8 cellular contexts compared by ENCODE assay signal in genomic region chrX:54921427-54922021, GRCh38. TPM values are rescaled to one million over a fixed set of nuclear protein-coding genes. Genes with fewer than 3 reads are reported as not detected.
DNase-seq lines count a peak whose midpoint lies in the region; ATAC-seq and TF ChIP-seq lines count a peak whose summit lies in the region.

No MANE protein-coding gene starts in this region.

- H4K20me1 ChIP-seq in Loucy (ENCODE audit: insufficient read depth, low read length, poor library complexity, severe bottlenecking): no peaks in the 10 kb centered on the region

- H3K9me3 ChIP-seq in Loucy (ENCODE audit: insufficient read depth, low read depth, low read length): no peaks in the 10 kb centered on the region

- H3K27me3 ChIP-seq in Loucy (ENCODE audit: insufficient read depth, low read length, poor library complexity, severe bottlenecking) (no peaks in the 10 kb centered on the region), kidney epithelial cell (ENCODE audit: control insufficient read depth, insufficient read depth, low read length) (no peaks in the 10 kb centered on the region)

- ATAC-seq in GM18861 (IDR thresholded peaks at IDR 0.05; ENCODE audit: unreplicated experiment): peak; percentile 49

- peak overlapping the region; percentile 83 for H2AFZ ChIP-seq in Loucy (ENCODE audit: low read length)

- H3K4me3 ChIP-seq in Loucy (ENCODE audit: low read length, poor library complexity, severe bottlenecking): peak overlapping the region; percentile 89
- H3K4me3 ChIP-seq in WI38 (ENCODE audit: low read depth, low read length): peak overlapping the region; percentile 74
- peak overlapping the region; percentile 72 for H3K4me3 ChIP-seq in kidney epithelial cell (ENCODE audit: low read depth, low read length)

- no peak for TF ChIP-seq CTCF in Loucy (conservative IDR thresholded peaks at IDR 0.05; ENCODE audit: low read length)
- no peak for TF ChIP-seq CTCF in WI38 (IDR thresholded peaks at IDR 0.05; ENCODE audit: low read depth, low read length)
- TF ChIP-seq CTCF in kidney epithelial cell (IDR thresholded peaks at IDR 0.05; ENCODE audit: insufficient read depth, low read length, poor library complexity, severe bottlenecking): no peak

- peaks cover 10% of the 10 kb centered on the region for H3K4me1 ChIP-seq in Loucy (ENCODE audit: insufficient read depth, low read length, poor library complexity, severe bottlenecking)

- peak overlapping the region; percentile 62 for H3K27ac ChIP-seq in caudate nucleus (ENCODE audit: low read depth, low read length)

- no peaks in the 10 kb centered on the region; the same call in 1 of the 2 replicates for H3K36me3 ChIP-seq in Loucy (ENCODE audit: insufficient read depth, low read length)
- no peaks in the 10 kb centered on the region for H3K36me3 ChIP-seq in kidney epithelial cell (ENCODE audit: control insufficient read depth, insufficient read depth, low read length)

- H3K79me2 ChIP-seq in Loucy (ENCODE audit: insufficient read depth, low read length): peaks cover 7% of the 10 kb centered on the region; the same call in 1 of the 2 replicates

- DNase-seq in caudate nucleus (lab: John Stamatoyannopoulos, UW) (peak in 55 of 61 donors; percentile 2 to 78 (median 47)), kidney epithelial cell (ENCODE audit: low read depth) (peak; percentile 5), NOMO-1 treated with dmso at 0.1 percent for 144 hours (lab: John Stamatoyannopoulos, UW; ENCODE audit: unreplicated experiment) (no peak), SKM-1 (lab: John Stamatoyannopoulos, UW; ENCODE audit: unreplicated experiment) (no peak)
- peak; percentile 11 to 28 (median 21) for DNase-seq in stimulated activated CD4-positive, alpha-beta T cell treated with anti-CD3 and anti-CD28 coated beads, Interleukin-12 subunit alpha, Interleukin-12 subunit beta, amount 100 ng/mL, for 48 hours (ENCODE audit: low read depth in 2 of 3, low spot score in 1 of 3)

- peak overlapping the region; percentile 91 for H3K9ac ChIP-seq in Loucy (ENCODE audit: low read depth, low read length, poor library complexity, severe bottlenecking)

- no peaks in the 10 kb centered on the region for H3K9me2 ChIP-seq in Loucy (replicated peaks; ENCODE audit: low read depth, low read length)

- peak overlapping the region; percentile 80 for H3K4me2 ChIP-seq in Loucy (ENCODE audit: low read depth, low read length, poor library complexity, severe bottlenecking)

- H3F3A ChIP-seq in Loucy (ENCODE audit: low read depth): no peaks in the 10 kb centered on the region

RNA-seq across cellular contexts. Expression of gene TRO, which starts 0.9 kb away (rescaled TPM):
- 17.1 and 19.7 TPM in 2 replicates for total RNA-seq in kidney epithelial cell

Comparison
In these comparisons a context has a peak if more than half of its experiments do, and no peak if none do; other contexts are left out.
1. DNase-seq: peak in caudate nucleus (55 of 61), kidney epithelial cell (single experiment) and stimulated activated CD4-positive, alpha-beta T cell treated with anti-CD3 and anti-CD28 coated beads, Interleukin-12 subunit alpha, Interleukin-12 subunit beta, amount 100 ng/mL, for 48 hours (3 of 3); none in NOMO-1 treated with dmso at 0.1 percent for 144 hours (single experiment) and SKM-1 (single experiment).
2. Peak in every context shown above with its lines, with median percentiles within 50 percentile points of each other: H3K4me3 ChIP-seq.